24 cellular contexts compared by ENCODE assay signal in genomic region chr9:8622871-8623270, GRCh38.
"Had no signal": no experiment of that assay in that cellular context is flagged by ENCODE, and none has a peak within 500 bp of the region (broad histone marks: within the 10 kb centered on the region; RNA-seq: fewer than 3 reads in every experiment).

No MANE protein-coding gene starts in this region.

- DNase-seq: Kasumi-1, MV-4-11, NCI-H1048, NCI-H1105, NCI-H146, NCI-H1694 treated with DMSO at 0.1 percent for 48 hours, NCI-H2029, NCI-H2081 treated with DMSO at 0.1 percent for 48 hours, NCI-H2171, NCI-H226, NCI-H446, NCI-H510A, NCI-H524 treated with DMSO at 0.1 percent for 48 hours, NCI-H69, NCI-H774, SHP77, SK-N-SH, SW 1271 had no signal

- H3K4me2 ChIP-seq: KMS-11, SK-N-SH had no signal

- H3K4me1 Mint-ChIP-seq: IgD-negative memory B cell had no signal

- H3K27ac ChIP-seq: KMS-11, RWPE1 had no signal

- H3K36me3 Mint-ChIP-seq: IgD-negative memory B cell had no signal

- H3K27ac Mint-ChIP-seq: IgD-negative memory B cell had no signal

- H3K9ac ChIP-seq: KMS-11, SK-N-SH had no signal

- H3K4me3 ChIP-seq: K562 had no signal

- H3K4me3 Mint-ChIP-seq: IgD-negative memory B cell had no signal

- FAIRE-seq: HTR-8/SVneo, K562, RCC 7860 had no signal

- H3K27me3 Mint-ChIP-seq: IgD-negative memory B cell had no signal
